20 cellular contexts compared by ENCODE assay signal in genomic region chr12:84741727-84742126, GRCh38.
DNase-seq lines count a peak whose midpoint lies in the region; ATAC-seq and TF ChIP-seq lines count a peak whose summit lies in the region.
"Had no signal": no experiment of that assay in that cellular context is flagged by ENCODE, and none has a peak within 500 bp of the region (broad histone marks: within the 10 kb centered on the region; RNA-seq: fewer than 3 reads in every experiment).

No MANE protein-coding gene starts in this region.

- no peak overlapping the region for H2BK5ac ChIP-seq in trophoblast cell (ENCODE audit: low read depth, low read length, poor library complexity)

- no peak overlapping the region for H3K4ac ChIP-seq in trophoblast cell (ENCODE audit: low read depth, low read length)

- H3K27me3 ChIP-seq in SK-N-SH (ENCODE audit: insufficient read depth) (no peaks in the 10 kb centered on the region), trophoblast cell (ENCODE audit: insufficient read depth, low read length) (no peaks in the 10 kb centered on the region)
- H3K27me3 ChIP-seq: BLaER1 had no signal

- no peaks in the 10 kb centered on the region for H3K9me2 ChIP-seq in SK-N-SH

- no peak for DNase-seq in SK-N-SH
- DNase-seq in NCI-H446 treated with DMSO at 0.1 percent for 48 hours (lab: John Stamatoyannopoulos, UW) = peak; percentile 53
- peak; percentile 96 for DNase-seq in islet precursor cell
- no peak for DNase-seq in trophoblast cell
- DNase-seq in stimulated activated effector memory CD8-positive, alpha-beta T cell treated with anti-CD3 and anti-CD28 coated beads, Interleukin-12 subunit alpha, Interleukin-12 subunit beta, amount 100 ng/mL, for 72 hours (ENCODE audit: low spot score in 2 of 2) = no peak
- no peak for DNase-seq in activated naive CD8-positive, alpha-beta T cell treated with anti-CD3 and anti-CD28 coated beads, Interleukin-2, amount 50 U/mL, for 24 hours
- DNase-seq: Calu3; CD4-positive, alpha-beta memory T cell; DMS53; NCI-H1105 treated with DMSO at 0.1 percent for 48 hours; NCI-H1694; NCI-H2081 treated with DMSO at 0.1 percent for 48 hours; NCI-H510A; NCI-H748 treated with DMSO at 0.1 percent for 48 hours; NK-92 treated with Interleukin-12 subunit alpha and Interleukin-12 subunit beta, amount 100 ng/mL, for 24 hours had no signal

- TF ChIP-seq RAD21 in SK-N-SH (IDR thresholded peaks at IDR 0.05; ENCODE audit: low read length) = no peak

- no peak overlapping the region for H3K14ac ChIP-seq in trophoblast cell (ENCODE audit: low read length)

- H3K27ac Mint-ChIP-seq in stimulated activated effector memory CD8-positive, alpha-beta T cell treated with anti-CD3 and anti-CD28 coated beads, Interleukin-12 subunit alpha, Interleukin-12 subunit beta, amount 100 ng/mL, for 72 hours = no peak overlapping the region
- H3K27ac Mint-ChIP-seq in activated naive CD8-positive, alpha-beta T cell treated with anti-CD3 and anti-CD28 coated beads, Interleukin-2, amount 50 U/mL, for 24 hours = no peak overlapping the region
- H3K27ac Mint-ChIP-seq: CD4-positive, alpha-beta memory T cell had no signal

- H3K4me2 ChIP-seq in SK-N-SH (no peak overlapping the region), trophoblast cell (ENCODE audit: low read length) (no peak overlapping the region)
- H3K4me2 ChIP-seq: BLaER1 had no signal

- H3K79me1 ChIP-seq in trophoblast cell (ENCODE audit: low read length) = peaks cover 13% of the 10 kb centered on the region

- H2BK12ac ChIP-seq in trophoblast cell (ENCODE audit: low read length) = no peak overlapping the region

- no peak overlapping the region for H3K23ac ChIP-seq in trophoblast cell (ENCODE audit: low read length)

- H3K18ac ChIP-seq in trophoblast cell (ENCODE audit: low read length) = no peak overlapping the region

- H3K9me3 Mint-ChIP-seq in stimulated activated effector memory CD8-positive, alpha-beta T cell treated with anti-CD3 and anti-CD28 coated beads, Interleukin-12 subunit alpha, Interleukin-12 subunit beta, amount 100 ng/mL, for 72 hours = no peaks in the 10 kb centered on the region
- H3K9me3 Mint-ChIP-seq in activated naive CD8-positive, alpha-beta T cell treated with anti-CD3 and anti-CD28 coated beads, Interleukin-2, amount 50 U/mL, for 24 hours = no peaks in the 10 kb centered on the region

- CTCF ChIA-PET in SK-N-SH (lab: Yijun Ruan, JAX) = no interaction called here

- peaks cover 15% of the 10 kb centered on the region for H3F3A ChIP-seq in SK-N-SH (replicated peaks; ENCODE audit: insufficient read depth)

- H3K4me3 ChIP-seq in SK-N-SH (ENCODE audit: low read depth in 2 of 2, low read length in 1 of 2) = no peak overlapping the region
- H3K4me3 ChIP-seq in trophoblast cell (ENCODE audit: low read depth, low read length) = no peak overlapping the region
- H3K4me3 ChIP-seq: BLaER1 had no signal

- peak in 1 of 2 experiments; percentile 28; a peak in 1 of 4 replicates for TF ChIP-seq EP300 in SK-N-SH (IDR thresholded peaks at IDR 0.05; ENCODE audit: borderline replicate concordance in 1 of 2, low read depth in 1 of 2, low read length in 1 of 2)

- no peak overlapping the region for H2AK5ac ChIP-seq in trophoblast cell (ENCODE audit: low read length)

- H2AFZ ChIP-seq in SK-N-SH (ENCODE audit: low read depth) (no peak overlapping the region), trophoblast cell (ENCODE audit: insufficient read depth, low read length, poor library complexity) (no peak overlapping the region)

- no peak for TF ChIP-seq CTCF in SK-N-SH (IDR thresholded peaks at IDR 0.05)

- H3K36me3 Mint-ChIP-seq in stimulated activated effector memory CD8-positive, alpha-beta T cell treated with anti-CD3 and anti-CD28 coated beads, Interleukin-12 subunit alpha, Interleukin-12 subunit beta, amount 100 ng/mL, for 72 hours = no peaks in the 10 kb centered on the region
- no peaks in the 10 kb centered on the region for H3K36me3 Mint-ChIP-seq in activated naive CD8-positive, alpha-beta T cell treated with anti-CD3 and anti-CD28 coated beads, Interleukin-2, amount 50 U/mL, for 24 hours (ENCODE audit: low read depth)
- H3K36me3 Mint-ChIP-seq: CD4-positive, alpha-beta memory T cell had no signal

- 77% methylated on average over 2 of the region's 2 CpGs for WGBS in SK-N-SH (ENCODE audit: low lambda C conversion rate)
- WGBS in trophoblast cell (ENCODE audit: extremely low coverage, insufficient coverage, insufficient read length) = no CpG with 5 or more reads among the region's 2 CpGs

- H3K4me1 ChIP-seq in SK-N-SH (ENCODE audit: control insufficient read depth in 1 of 2, insufficient read depth in 2 of 2, low read depth in 1 of 2, low read length in 1 of 2) (peaks cover 0 to 5% of the 10 kb centered on the region in 2 experiments; a peak in 3 of 4 replicates), trophoblast cell (ENCODE audit: control insufficient read depth in 1 of 2, insufficient read depth in 2 of 2, low read length in 2 of 2) (peaks cover 0 to 2% of the 10 kb centered on the region in 2 experiments)
- H3K4me1 ChIP-seq: BLaER1 had no signal

- H4K12ac ChIP-seq in trophoblast cell (ENCODE audit: low read depth, low read length) = no peak overlapping the region

- H3K4me1 Mint-ChIP-seq in stimulated activated effector memory CD8-positive, alpha-beta T cell treated with anti-CD3 and anti-CD28 coated beads, Interleukin-12 subunit alpha, Interleukin-12 subunit beta, amount 100 ng/mL, for 72 hours = no peaks in the 10 kb centered on the region
- no peaks in the 10 kb centered on the region for H3K4me1 Mint-ChIP-seq in activated naive CD8-positive, alpha-beta T cell treated with anti-CD3 and anti-CD28 coated beads, Interleukin-2, amount 50 U/mL, for 24 hours
- H3K4me1 Mint-ChIP-seq: CD4-positive, alpha-beta memory T cell had no signal

- no peak overlapping the region for H4K91ac ChIP-seq in trophoblast cell (ENCODE audit: low read depth, low read length)

- no peaks in the 10 kb centered on the region for H3K9me3 ChIP-seq in SK-N-SH
- H3K9me3 ChIP-seq in trophoblast cell (ENCODE audit: insufficient read depth, low read depth, low read length) = no peaks in the 10 kb centered on the region
- H3K9me3 ChIP-seq: BLaER1 had no signal

- H3K27me3 Mint-ChIP-seq in activated naive CD8-positive, alpha-beta T cell treated with anti-CD3 and anti-CD28 coated beads, Interleukin-2, amount 50 U/mL, for 24 hours = no peaks in the 10 kb centered on the region
- H3K27me3 Mint-ChIP-seq: CD4-positive, alpha-beta memory T cell had no signal

- H3K9ac ChIP-seq in SK-N-SH (no peak overlapping the region), trophoblast cell (ENCODE audit: low read length) (no peak overlapping the region)
- H3K9ac ChIP-seq: BLaER1 had no signal

- no peaks in the 10 kb centered on the region for H4K20me1 ChIP-seq in SK-N-SH (ENCODE audit: insufficient read depth)
- H4K20me1 ChIP-seq: BLaER1 had no signal

- H3K27ac ChIP-seq in SK-N-SH (ENCODE audit: low read depth in 2 of 2, low read length in 1 of 2) = no peak overlapping the region
- H3K27ac ChIP-seq in trophoblast cell (ENCODE audit: low read depth, low read length) = peak overlapping the region; percentile 65
- H3K27ac ChIP-seq: 22Rv1, BLaER1 had no signal

- H3K79me2 ChIP-seq in SK-N-SH (ENCODE audit: insufficient read depth) (no peaks in the 10 kb centered on the region), trophoblast cell (ENCODE audit: control insufficient read depth, insufficient read depth, low read length, poor library complexity) (no peaks in the 10 kb centered on the region)

- no peak overlapping the region for H2BK120ac ChIP-seq in trophoblast cell (ENCODE audit: insufficient read depth, low read length, poor library complexity)

- H3K36me3 ChIP-seq in SK-N-SH (replicated peaks in 1 of 2; ENCODE audit: control insufficient read depth in 1 of 2, insufficient read depth in 2 of 2, low read length in 1 of 2) (no peaks in the 10 kb centered on the region), trophoblast cell (ENCODE audit: control insufficient read depth in 1 of 2, insufficient read depth in 2 of 2, low read length in 2 of 2) (no peaks in the 10 kb centered on the region)
- H3K36me3 ChIP-seq: BLaER1 had no signal

- no peak overlapping the region for H4K8ac ChIP-seq in trophoblast cell (ENCODE audit: low read depth, low read length)

- no peak for ATAC-seq in SK-N-SH treated with all-trans-retinoic acid at 6 μM for 48 hours
- ATAC-seq in stimulated activated effector memory CD8-positive, alpha-beta T cell treated with anti-CD3 and anti-CD28 coated beads, Interleukin-12 subunit alpha, Interleukin-12 subunit beta, amount 100 ng/mL, for 72 hours = no peak
- no peak for ATAC-seq in HG02571 (IDR thresholded peaks at IDR 0.05; ENCODE audit: unreplicated experiment)
- no peak for ATAC-seq in activated naive CD8-positive, alpha-beta T cell treated with anti-CD3 and anti-CD28 coated beads, Interleukin-2, amount 50 U/mL, for 24 hours
- ATAC-seq: Right ventricle myocardium inferior had no signal

- POLR2A ChIA-PET in SK-N-SH (lab: Yijun Ruan, JAX) = no interaction called here

- H3K4me3 Mint-ChIP-seq in stimulated activated effector memory CD8-positive, alpha-beta T cell treated with anti-CD3 and anti-CD28 coated beads, Interleukin-12 subunit alpha, Interleukin-12 subunit beta, amount 100 ng/mL, for 72 hours = no peak overlapping the region
- H3K4me3 Mint-ChIP-seq in activated naive CD8-positive, alpha-beta T cell treated with anti-CD3 and anti-CD28 coated beads, Interleukin-2, amount 50 U/mL, for 24 hours = no peak overlapping the region
- H3K4me3 Mint-ChIP-seq: CD4-positive, alpha-beta memory T cell had no signal

TF ChIP-seq in SK-N-SH, 30 proteins besides CTCF, POLR2A, EP300 and RAD21 (continues in another document):
- TF ChIP-seq, protein P1, sequence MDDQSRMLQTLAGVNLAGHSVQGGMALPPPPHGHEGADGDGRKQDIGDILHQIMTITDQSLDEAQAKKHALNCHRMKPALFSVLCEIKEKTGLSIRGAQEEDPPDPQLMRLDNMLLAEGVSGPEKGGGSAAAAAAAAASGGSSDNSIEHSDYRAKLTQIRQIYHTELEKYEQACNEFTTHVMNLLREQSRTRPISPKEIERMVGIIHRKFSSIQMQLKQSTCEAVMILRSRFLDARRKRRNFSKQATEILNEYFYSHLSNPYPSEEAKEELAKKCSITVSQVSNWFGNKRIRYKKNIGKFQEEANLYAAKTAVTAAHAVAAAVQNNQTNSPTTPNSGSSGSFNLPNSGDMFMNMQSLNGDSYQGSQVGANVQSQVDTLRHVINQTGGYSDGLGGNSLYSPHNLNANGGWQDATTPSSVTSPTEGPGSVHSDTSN (IDR thresholded peaks at IDR 0.05) = peak; percentile 62
- no peak for TF ChIP-seq GABPA (IDR thresholded peaks at IDR 0.05; ENCODE audit: low read depth)

TF ChIP-seq in SK-N-SH treated with all-trans-retinoic acid at 6 μM for 48 hours, 23 proteins besides CTCF, POLR2A, EP300 and RAD21 (continues in another document):
- no peak for TF ChIP-seq TOX (CRISPR knock-in tag; IDR thresholded peaks at IDR 0.05; ENCODE audit: borderline replicate concordance)
- no peak for TF ChIP-seq ZNF8 (CRISPR knock-in tag; IDR thresholded peaks at IDR 0.05)
- no peak for TF ChIP-seq TCF4 (CRISPR knock-in tag; IDR thresholded peaks at IDR 0.05; ENCODE audit: borderline replicate concordance)
- TF ChIP-seq ESRRG (CRISPR knock-in tag; IDR thresholded peaks at IDR 0.05) = no peak
- no peak for TF ChIP-seq ZNF565 (CRISPR knock-in tag; conservative IDR thresholded peaks at IDR 0.05; ENCODE audit: low read depth)
- no peak; the same call in 1 of the 2 replicates for TF ChIP-seq ISL1 (CRISPR knock-in tag; IDR thresholded peaks at IDR 0.05)
- TF ChIP-seq BACH2 (CRISPR knock-in tag; IDR thresholded peaks at IDR 0.05; ENCODE audit: borderline replicate concordance) = no peak

Comparison
In these comparisons a context has a peak if more than half of its experiments do, and no peak if none do; other contexts are left out.
1. DNase-seq: peak in NCI-H446 treated with DMSO at 0.1 percent for 48 hours (single experiment) and islet precursor cell (single experiment); none in SK-N-SH (single experiment), trophoblast cell (0 of 2), stimulated activated effector memory CD8-positive, alpha-beta T cell treated with anti-CD3 and anti-CD28 coated beads, Interleukin-12 subunit alpha, Interleukin-12 subunit beta, amount 100 ng/mL, for 72 hours (0 of 2) and activated naive CD8-positive, alpha-beta T cell treated with anti-CD3 and anti-CD28 coated beads, Interleukin-2, amount 50 U/mL, for 24 hours (single experiment).